In the genomic region with DNA sequence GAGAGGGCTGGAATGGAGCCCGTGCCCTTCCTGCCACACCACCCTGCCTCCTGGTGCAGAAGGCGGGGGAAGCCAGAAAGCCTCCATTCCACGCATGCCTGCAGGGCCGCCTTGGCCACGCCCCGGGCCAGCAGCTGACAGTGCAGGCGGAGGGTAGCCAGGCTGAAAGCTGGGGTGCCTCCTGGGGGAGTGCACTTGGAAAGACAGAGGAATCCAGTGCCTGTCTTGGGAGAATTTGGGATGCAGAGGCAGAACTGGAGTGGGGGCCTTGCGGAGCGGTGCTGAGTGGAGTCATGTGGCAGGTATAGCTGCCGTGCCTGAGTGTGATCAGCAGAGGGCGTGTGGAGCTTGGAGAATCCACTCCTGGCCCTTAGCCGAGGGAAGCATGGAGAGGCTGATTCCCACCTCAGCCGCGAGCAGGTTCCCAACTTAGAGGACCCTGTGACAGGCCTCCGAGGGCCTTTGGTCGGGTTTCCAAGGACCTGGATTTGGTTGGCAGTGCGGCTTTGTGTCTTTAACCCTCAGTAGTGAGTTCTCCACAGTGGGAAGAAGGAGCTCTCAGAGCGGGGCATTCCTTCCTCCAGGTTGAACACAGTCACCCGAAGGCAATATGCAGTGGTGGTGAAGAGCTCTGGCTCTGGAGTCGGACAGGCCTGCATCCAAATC, we compare ENCODE assay signal across 1 cellular context.
TF ChIP-seq lines count a peak whose summit lies in the region.

No MANE protein-coding gene starts in this region.

TF ChIP-seq in HepG2, 621 proteins besides CTCF, POLR2A, EP300 and RAD21 (continued from another document and continues in another):
- TF ChIP-seq, protein P1, sequence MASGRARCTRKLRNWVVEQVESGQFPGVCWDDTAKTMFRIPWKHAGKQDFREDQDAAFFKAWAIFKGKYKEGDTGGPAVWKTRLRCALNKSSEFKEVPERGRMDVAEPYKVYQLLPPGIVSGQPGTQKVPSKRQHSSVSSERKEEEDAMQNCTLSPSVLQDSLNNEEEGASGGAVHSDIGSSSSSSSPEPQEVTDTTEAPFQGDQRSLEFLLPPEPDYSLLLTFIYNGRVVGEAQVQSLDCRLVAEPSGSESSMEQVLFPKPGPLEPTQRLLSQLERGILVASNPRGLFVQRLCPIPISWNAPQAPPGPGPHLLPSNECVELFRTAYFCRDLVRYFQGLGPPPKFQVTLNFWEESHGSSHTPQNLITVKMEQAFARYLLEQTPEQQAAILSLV (CRISPR knock-in tag; IDR thresholded peaks at IDR 0.05; ENCODE audit: borderline replicate concordance): peak; percentile 22; the same call in 1 of the 2 replicates
- TF ChIP-seq, protein P2, sequence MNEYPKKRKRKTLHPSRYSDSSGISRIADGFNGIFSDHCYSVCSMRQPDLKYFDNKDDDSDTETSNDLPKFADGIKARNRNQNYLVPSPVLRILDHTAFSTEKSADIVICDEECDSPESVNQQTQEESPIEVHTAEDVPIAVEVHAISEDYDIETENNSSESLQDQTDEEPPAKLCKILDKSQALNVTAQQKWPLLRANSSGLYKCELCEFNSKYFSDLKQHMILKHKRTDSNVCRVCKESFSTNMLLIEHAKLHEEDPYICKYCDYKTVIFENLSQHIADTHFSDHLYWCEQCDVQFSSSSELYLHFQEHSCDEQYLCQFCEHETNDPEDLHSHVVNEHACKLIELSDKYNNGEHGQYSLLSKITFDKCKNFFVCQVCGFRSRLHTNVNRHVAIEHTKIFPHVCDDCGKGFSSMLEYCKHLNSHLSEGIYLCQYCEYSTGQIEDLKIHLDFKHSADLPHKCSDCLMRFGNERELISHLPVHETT (CRISPR knock-in tag; conservative IDR thresholded peaks at IDR 0.05): no peak
- no peak for TF ChIP-seq RNF2 (conservative IDR thresholded peaks at IDR 0.05; ENCODE audit: low read depth)
- TF ChIP-seq HNRNPLL (IDR thresholded peaks at IDR 0.05; ENCODE audit: low read depth, low read length, poor library complexity, severe bottlenecking): peak; percentile 29
- TF ChIP-seq NONO (IDR thresholded peaks at IDR 0.05): no peak
- TF ChIP-seq NONO (CRISPR knock-in tag; conservative IDR thresholded peaks at IDR 0.05): 0 out of 2 replicates have a peak, but pooled peaks have one; percentile 21
- peak; percentile 77 for TF ChIP-seq SMC3 (IDR thresholded peaks at IDR 0.05; ENCODE audit: low read length)
- no peak for TF ChIP-seq ZNF136 (CRISPR knock-in tag; IDR thresholded peaks at IDR 0.05; ENCODE audit: low read depth)
- TF ChIP-seq ZNF335 (CRISPR knock-in tag; IDR thresholded peaks at IDR 0.05): 0 out of 2 replicates have a peak, but pooled peaks have one; percentile 62
- TF ChIP-seq ASH2L (IDR thresholded peaks at IDR 0.05; ENCODE audit: insufficient read length, low read depth, low read length): no peak
- TF ChIP-seq, protein P3, sequence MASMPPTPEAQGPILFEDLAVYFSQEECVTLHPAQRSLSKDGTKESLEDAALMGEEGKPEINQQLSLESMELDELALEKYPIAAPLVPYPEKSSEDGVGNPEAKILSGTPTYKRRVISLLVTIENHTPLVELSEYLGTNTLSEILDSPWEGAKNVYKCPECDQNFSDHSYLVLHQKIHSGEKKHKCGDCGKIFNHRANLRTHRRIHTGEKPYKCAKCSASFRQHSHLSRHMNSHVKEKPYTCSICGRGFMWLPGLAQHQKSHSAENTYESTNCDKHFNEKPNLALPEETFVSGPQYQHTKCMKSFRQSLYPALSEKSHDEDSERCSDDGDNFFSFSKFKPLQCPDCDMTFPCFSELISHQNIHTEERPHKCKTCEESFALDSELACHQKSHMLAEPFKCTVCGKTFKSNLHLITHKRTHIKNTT (CRISPR knock-in tag; IDR thresholded peaks at IDR 0.05): no peak
- no peak for TF ChIP-seq ZNF572 (CRISPR knock-in tag; IDR thresholded peaks at IDR 0.05)
- TF ChIP-seq, protein P4, sequence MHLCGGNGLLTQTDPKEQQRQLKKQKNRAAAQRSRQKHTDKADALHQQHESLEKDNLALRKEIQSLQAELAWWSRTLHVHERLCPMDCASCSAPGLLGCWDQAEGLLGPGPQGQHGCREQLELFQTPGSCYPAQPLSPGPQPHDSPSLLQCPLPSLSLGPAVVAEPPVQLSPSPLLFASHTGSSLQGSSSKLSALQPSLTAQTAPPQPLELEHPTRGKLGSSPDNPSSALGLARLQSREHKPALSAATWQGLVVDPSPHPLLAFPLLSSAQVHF (CRISPR knock-in tag; IDR thresholded peaks at IDR 0.05): no peak
- no peak for TF ChIP-seq ZNF841 (CRISPR knock-in tag; IDR thresholded peaks at IDR 0.05; ENCODE audit: borderline replicate concordance)
- no peak for TF ChIP-seq HMG20B (CRISPR knock-in tag; conservative IDR thresholded peaks at IDR 0.05)
- TF ChIP-seq, protein P5, sequence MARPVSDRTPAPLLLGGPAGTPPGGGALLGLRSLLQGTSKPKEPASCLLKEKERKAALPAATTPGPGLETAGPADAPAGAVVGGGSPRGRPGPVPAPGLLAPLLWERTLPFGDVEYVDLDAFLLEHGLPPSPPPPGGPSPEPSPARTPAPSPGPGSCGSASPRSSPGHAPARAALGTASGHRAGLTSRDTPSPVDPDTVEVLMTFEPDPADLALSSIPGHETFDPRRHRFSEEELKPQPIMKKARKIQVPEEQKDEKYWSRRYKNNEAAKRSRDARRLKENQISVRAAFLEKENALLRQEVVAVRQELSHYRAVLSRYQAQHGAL (CRISPR knock-in tag; IDR thresholded peaks at IDR 0.05; ENCODE audit: not compliant biosample characterization): no peak
- no peak for TF ChIP-seq NAIF1 (CRISPR knock-in tag; IDR thresholded peaks at IDR 0.05; ENCODE audit: borderline replicate concordance)
- TF ChIP-seq, protein P6, sequence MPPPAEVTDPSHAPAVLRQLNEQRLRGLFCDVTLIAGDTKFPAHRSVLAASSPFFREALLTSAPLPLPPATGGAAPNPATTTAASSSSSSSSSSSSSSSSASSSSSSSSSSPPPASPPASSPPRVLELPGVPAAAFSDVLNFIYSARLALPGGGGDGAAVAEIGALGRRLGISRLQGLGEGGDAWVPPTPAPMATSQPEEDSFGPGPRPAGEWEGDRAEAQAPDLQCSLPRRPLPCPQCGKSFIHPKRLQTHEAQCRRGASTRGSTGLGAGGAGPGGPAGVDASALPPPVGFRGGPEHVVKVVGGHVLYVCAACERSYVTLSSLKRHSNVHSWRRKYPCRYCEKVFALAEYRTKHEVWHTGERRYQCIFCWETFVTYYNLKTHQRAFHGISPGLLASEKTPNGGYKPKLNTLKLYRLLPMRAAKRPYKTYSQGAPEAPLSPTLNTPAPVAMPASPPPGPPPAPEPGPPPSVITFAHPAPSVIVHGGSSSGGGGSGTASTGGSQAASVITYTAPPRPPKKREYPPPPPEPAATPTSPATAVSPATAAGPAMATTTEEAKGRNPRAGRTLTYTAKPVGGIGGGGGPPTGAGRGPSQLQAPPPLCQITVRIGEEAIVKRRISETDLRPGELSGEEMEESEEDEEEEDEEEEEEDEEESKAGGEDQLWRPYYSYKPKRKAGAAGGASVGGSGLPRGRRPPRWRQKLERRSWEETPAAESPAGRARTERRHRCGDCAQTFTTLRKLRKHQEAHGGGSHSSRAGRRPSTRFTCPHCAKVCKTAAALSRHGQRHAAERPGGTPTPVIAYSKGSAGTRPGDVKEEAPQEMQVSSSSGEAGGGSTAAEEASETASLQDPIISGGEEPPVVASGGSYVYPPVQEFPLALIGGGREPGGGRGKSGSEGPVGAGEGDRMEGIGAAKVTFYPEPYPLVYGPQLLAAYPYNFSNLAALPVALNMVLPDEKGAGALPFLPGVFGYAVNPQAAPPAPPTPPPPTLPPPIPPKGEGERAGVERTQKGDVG (CRISPR knock-in tag; IDR thresholded peaks at IDR 0.05; ENCODE audit: borderline replicate concordance): no peak
- no peak for TF ChIP-seq ZNF263 (CRISPR knock-in tag; IDR thresholded peaks at IDR 0.05)
- TF ChIP-seq MIER2 (CRISPR knock-in tag; IDR thresholded peaks at IDR 0.05): no peak
- TF ChIP-seq ZNF34 (CRISPR knock-in tag; IDR thresholded peaks at IDR 0.05; ENCODE audit: borderline replicate concordance): no peak
- no peak for TF ChIP-seq JDP2 (CRISPR knock-in tag; IDR thresholded peaks at IDR 0.05; ENCODE audit: borderline replicate concordance)
- no peak for TF ChIP-seq ZMYM3 (CRISPR knock-in tag; IDR thresholded peaks at IDR 0.05)
- TF ChIP-seq FIP1L1 (IDR thresholded peaks at IDR 0.05; ENCODE audit: borderline replicate concordance, insufficient read depth, low read depth, low read length): no peak
- TF ChIP-seq, protein P7, sequence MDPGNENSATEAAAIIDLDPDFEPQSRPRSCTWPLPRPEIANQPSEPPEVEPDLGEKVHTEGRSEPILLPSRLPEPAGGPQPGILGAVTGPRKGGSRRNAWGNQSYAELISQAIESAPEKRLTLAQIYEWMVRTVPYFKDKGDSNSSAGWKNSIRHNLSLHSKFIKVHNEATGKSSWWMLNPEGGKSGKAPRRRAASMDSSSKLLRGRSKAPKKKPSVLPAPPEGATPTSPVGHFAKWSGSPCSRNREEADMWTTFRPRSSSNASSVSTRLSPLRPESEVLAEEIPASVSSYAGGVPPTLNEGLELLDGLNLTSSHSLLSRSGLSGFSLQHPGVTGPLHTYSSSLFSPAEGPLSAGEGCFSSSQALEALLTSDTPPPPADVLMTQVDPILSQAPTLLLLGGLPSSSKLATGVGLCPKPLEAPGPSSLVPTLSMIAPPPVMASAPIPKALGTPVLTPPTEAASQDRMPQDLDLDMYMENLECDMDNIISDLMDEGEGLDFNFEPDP (CRISPR knock-in tag; conservative IDR thresholded peaks at IDR 0.05): no peak
- TF ChIP-seq ATRX (CRISPR knock-in tag; IDR thresholded peaks at IDR 0.05; ENCODE audit: borderline replicate concordance): no peak
- no peak for TF ChIP-seq ZNF160 (CRISPR knock-in tag; IDR thresholded peaks at IDR 0.05)
- TF ChIP-seq, protein P8, sequence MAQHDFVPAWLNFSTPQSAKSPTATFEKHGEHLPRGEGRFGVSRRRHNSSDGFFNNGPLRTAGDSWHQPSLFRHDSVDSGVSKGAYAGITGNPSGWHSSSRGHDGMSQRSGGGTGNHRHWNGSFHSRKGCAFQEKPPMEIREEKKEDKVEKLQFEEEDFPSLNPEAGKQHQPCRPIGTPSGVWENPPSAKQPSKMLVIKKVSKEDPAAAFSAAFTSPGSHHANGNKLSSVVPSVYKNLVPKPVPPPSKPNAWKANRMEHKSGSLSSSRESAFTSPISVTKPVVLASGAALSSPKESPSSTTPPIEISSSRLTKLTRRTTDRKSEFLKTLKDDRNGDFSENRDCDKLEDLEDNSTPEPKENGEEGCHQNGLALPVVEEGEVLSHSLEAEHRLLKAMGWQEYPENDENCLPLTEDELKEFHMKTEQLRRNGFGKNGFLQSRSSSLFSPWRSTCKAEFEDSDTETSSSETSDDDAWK (CRISPR knock-in tag; IDR thresholded peaks at IDR 0.05): no peak
- TF ChIP-seq ELF1 (CRISPR knock-in tag; IDR thresholded peaks at IDR 0.05): no peak
- peak; percentile 43 for TF ChIP-seq FOSL2 (CRISPR knock-in tag; IDR thresholded peaks at IDR 0.05)
- no peak for TF ChIP-seq SP1 (IDR thresholded peaks at IDR 0.05)
- 0 out of 2 replicates have a peak, but pooled peaks have one; percentile 46 for TF ChIP-seq SP1 (CRISPR knock-in tag; IDR thresholded peaks at IDR 0.05)
- no peak for TF ChIP-seq NFIB (CRISPR knock-in tag; IDR thresholded peaks at IDR 0.05; ENCODE audit: borderline replicate concordance)
- TF ChIP-seq ZNF333 (CRISPR knock-in tag; IDR thresholded peaks at IDR 0.05; ENCODE audit: borderline replicate concordance): no peak
- TF ChIP-seq, protein P9, sequence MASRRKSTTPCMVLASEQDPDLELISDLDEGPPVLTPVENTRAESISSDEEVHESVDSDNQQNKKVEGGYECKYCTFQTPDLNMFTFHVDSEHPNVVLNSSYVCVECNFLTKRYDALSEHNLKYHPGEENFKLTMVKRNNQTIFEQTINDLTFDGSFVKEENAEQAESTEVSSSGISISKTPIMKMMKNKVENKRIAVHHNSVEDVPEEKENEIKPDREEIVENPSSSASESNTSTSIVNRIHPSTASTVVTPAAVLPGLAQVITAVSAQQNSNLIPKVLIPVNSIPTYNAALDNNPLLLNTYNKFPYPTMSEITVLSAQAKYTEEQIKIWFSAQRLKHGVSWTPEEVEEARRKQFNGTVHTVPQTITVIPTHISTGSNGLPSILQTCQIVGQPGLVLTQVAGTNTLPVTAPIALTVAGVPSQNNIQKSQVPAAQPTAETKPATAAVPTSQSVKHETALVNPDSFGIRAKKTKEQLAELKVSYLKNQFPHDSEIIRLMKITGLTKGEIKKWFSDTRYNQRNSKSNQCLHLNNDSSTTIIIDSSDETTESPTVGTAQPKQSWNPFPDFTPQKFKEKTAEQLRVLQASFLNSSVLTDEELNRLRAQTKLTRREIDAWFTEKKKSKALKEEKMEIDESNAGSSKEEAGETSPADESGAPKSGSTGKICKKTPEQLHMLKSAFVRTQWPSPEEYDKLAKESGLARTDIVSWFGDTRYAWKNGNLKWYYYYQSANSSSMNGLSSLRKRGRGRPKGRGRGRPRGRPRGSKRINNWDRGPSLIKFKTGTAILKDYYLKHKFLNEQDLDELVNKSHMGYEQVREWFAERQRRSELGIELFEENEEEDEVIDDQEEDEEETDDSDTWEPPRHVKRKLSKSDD (CRISPR knock-in tag; IDR thresholded peaks at IDR 0.05; ENCODE audit: low read depth): no peak
- TF ChIP-seq ZNF510 (CRISPR knock-in tag; IDR thresholded peaks at IDR 0.05; ENCODE audit: low read depth): no peak
- TF ChIP-seq, protein P10, sequence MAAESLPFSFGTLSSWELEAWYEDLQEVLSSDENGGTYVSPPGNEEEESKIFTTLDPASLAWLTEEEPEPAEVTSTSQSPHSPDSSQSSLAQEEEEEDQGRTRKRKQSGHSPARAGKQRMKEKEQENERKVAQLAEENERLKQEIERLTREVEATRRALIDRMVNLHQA (CRISPR knock-in tag; IDR thresholded peaks at IDR 0.05): no peak
- TF ChIP-seq SRSF9 (IDR thresholded peaks at IDR 0.05; ENCODE audit: borderline replicate concordance, insufficient read depth, low read depth, low read length, poor library complexity, severe bottlenecking): no peak
- TF ChIP-seq ATF1 (CRISPR knock-in tag; IDR thresholded peaks at IDR 0.05): no peak
- no peak for TF ChIP-seq HDAC6 (IDR thresholded peaks at IDR 0.05; ENCODE audit: low read depth, low read length)
- TF ChIP-seq, protein P11, sequence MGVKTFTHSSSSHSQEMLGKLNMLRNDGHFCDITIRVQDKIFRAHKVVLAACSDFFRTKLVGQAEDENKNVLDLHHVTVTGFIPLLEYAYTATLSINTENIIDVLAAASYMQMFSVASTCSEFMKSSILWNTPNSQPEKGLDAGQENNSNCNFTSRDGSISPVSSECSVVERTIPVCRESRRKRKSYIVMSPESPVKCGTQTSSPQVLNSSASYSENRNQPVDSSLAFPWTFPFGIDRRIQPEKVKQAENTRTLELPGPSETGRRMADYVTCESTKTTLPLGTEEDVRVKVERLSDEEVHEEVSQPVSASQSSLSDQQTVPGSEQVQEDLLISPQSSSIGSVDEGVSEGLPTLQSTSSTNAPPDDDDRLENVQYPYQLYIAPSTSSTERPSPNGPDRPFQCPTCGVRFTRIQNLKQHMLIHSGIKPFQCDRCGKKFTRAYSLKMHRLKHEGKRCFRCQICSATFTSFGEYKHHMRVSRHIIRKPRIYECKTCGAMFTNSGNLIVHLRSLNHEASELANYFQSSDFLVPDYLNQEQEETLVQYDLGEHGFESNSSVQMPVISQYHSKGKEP (CRISPR knock-in tag; IDR thresholded peaks at IDR 0.05): no peak
- no peak for TF ChIP-seq ZNF326 (CRISPR knock-in tag; IDR thresholded peaks at IDR 0.05; ENCODE audit: borderline replicate concordance)
- no peak for TF ChIP-seq ZNF44 (CRISPR knock-in tag; IDR thresholded peaks at IDR 0.05)
